In genomic region chr18:43596106-43596712, GRCh38 we compare ENCODE assay signal across 8 cellular contexts.
DNase-seq lines count a peak whose midpoint lies in the region; FAIRE-seq and TF ChIP-seq lines count a peak whose summit lies in the region.

No MANE protein-coding gene starts in this region.

- DNase-seq in GM13976 (ENCODE audit: low spot score): peak; percentile 54
- peak; percentile 18 for DNase-seq in HFFc6
- peak; percentile 52 for DNase-seq in NAMALWA (ENCODE audit: low spot score)
- DNase-seq in iris pigment epithelial cell (ENCODE audit: low read depth): peak; percentile 36
- DNase-seq in coronary artery (ENCODE audit: low spot score): no peak
- no peak for DNase-seq in GM12892 (ENCODE audit: insufficient read length)
- no peak for DNase-seq in activated naive CD4-positive, alpha-beta T cell treated with anti-CD3 and anti-CD28 coated beads, Interleukin-2, amount 10 ng/mL, durations not matched to agents 7 days and 5 days

- CTCF ChIA-PET in activated naive CD4-positive, alpha-beta T cell treated with anti-CD3 and anti-CD28 coated beads, Interleukin-2, amount 10 ng/mL, durations not matched to agents 7 days and 5 days (lab: Charles Lee): interaction anchor here (1.0 to 1.8 kb wide), 3 partner anchors 10 to 25 kb away, joined by 3 to 6 read pairs (median 4); no protein-coding TSS in a partner anchor

- H3K4me1 Mint-ChIP-seq in HFFc6 (ENCODE audit: low read depth): no peaks in the 10 kb centered on the region
- no peaks in the 10 kb centered on the region for H3K4me1 Mint-ChIP-seq in activated naive CD4-positive, alpha-beta T cell treated with anti-CD3 and anti-CD28 coated beads, Interleukin-2, amount 10 ng/mL, durations not matched to agents 7 days and 5 days

- TF ChIP-seq CTCF in GM13976 (IDR thresholded peaks at IDR 0.05; ENCODE audit: borderline replicate concordance, control extremely low read depth, extremely low read depth, insufficient read depth, missing control alignments) (peak; percentile 32), HFFc6 (IDR thresholded peaks at IDR 0.05) (peak; percentile 75), coronary artery (IDR thresholded peaks at IDR 0.05) (no peak)

- H3K9me3 Mint-ChIP-seq in HFFc6: no peaks in the 10 kb centered on the region
- no peaks in the 10 kb centered on the region for H3K9me3 Mint-ChIP-seq in activated naive CD4-positive, alpha-beta T cell treated with anti-CD3 and anti-CD28 coated beads, Interleukin-2, amount 10 ng/mL, durations not matched to agents 7 days and 5 days

- H3K4me3 Mint-ChIP-seq in HFFc6: no peak overlapping the region
- no peak overlapping the region for H3K4me3 Mint-ChIP-seq in activated naive CD4-positive, alpha-beta T cell treated with anti-CD3 and anti-CD28 coated beads, Interleukin-2, amount 10 ng/mL, durations not matched to agents 7 days and 5 days

- no peaks in the 10 kb centered on the region for H3K27me3 Mint-ChIP-seq in HFFc6 (ENCODE audit: insufficient read depth)
- H3K27me3 Mint-ChIP-seq in activated naive CD4-positive, alpha-beta T cell treated with anti-CD3 and anti-CD28 coated beads, Interleukin-2, amount 10 ng/mL, durations not matched to agents 7 days and 5 days: no peaks in the 10 kb centered on the region

- peak; percentile 74 for FAIRE-seq in TTC549 (lab: Jason Lieb, UNC)
- FAIRE-seq in GM12892 (lab: Jason Lieb, UNC): no peak

- no peak overlapping the region for H3K27ac Mint-ChIP-seq in HFFc6
- no peak overlapping the region for H3K27ac Mint-ChIP-seq in activated naive CD4-positive, alpha-beta T cell treated with anti-CD3 and anti-CD28 coated beads, Interleukin-2, amount 10 ng/mL, durations not matched to agents 7 days and 5 days

- H3K27ac ChIP-seq in coronary artery: no peak overlapping the region

- H3K36me3 Mint-ChIP-seq in HFFc6 (ENCODE audit: low read depth): no peaks in the 10 kb centered on the region
- H3K36me3 Mint-ChIP-seq in activated naive CD4-positive, alpha-beta T cell treated with anti-CD3 and anti-CD28 coated beads, Interleukin-2, amount 10 ng/mL, durations not matched to agents 7 days and 5 days: no peaks in the 10 kb centered on the region

- in situ Hi-C loops in GM13976 (cut with MboI; ENCODE audit: low sequenced_read_pairs, unreplicated experiment): no loop called here

- TF ChIP-seq POLR2A in GM12892 (IDR thresholded peaks at IDR 0.05; ENCODE audit: low read depth, low read length): no peak

- H3K4me3 ChIP-seq in coronary artery: no peak overlapping the region

Comparison
In these comparisons a context has a peak if more than half of its experiments do, and no peak if none do; other contexts are left out.
1. DNase-seq: peak in GM13976 (single experiment), HFFc6 (single experiment), NAMALWA (single experiment) and iris pigment epithelial cell (single experiment); none in coronary artery (single experiment), GM12892 (single experiment) and activated naive CD4-positive, alpha-beta T cell treated with anti-CD3 and anti-CD28 coated beads, Interleukin-2, amount 10 ng/mL, durations not matched to agents 7 days and 5 days (single experiment).